Comparison of ENCODE assay signal across 9 cellular contexts in genomic region chr3:128845119-128845518, GRCh38. TPM values are rescaled to one million over a fixed set of nuclear protein-coding genes. Genes with fewer than 3 reads are reported as not detected.
DNase-seq lines count a peak whose midpoint lies in the region; ATAC-seq and TF ChIP-seq lines count a peak whose summit lies in the region.
"Had no signal": no experiment of that assay in that cellular context is flagged by ENCODE, and none has a peak within 500 bp of the region (broad histone marks: within the 10 kb centered on the region; RNA-seq: fewer than 3 reads in every experiment).

No MANE protein-coding gene starts in this region.

- H3K36me3 Mint-ChIP-seq in H9 (ENCODE audit: insufficient read depth in 1 of 3, low read depth in 3 of 3) = peaks cover 0 to 2% (median 0%) of the 10 kb centered on the region in 3 experiments; a peak in 1 of 7 replicates
- no peaks in the 10 kb centered on the region for H3K36me3 Mint-ChIP-seq in activated naive CD4-positive, alpha-beta T cell treated with anti-CD3 and anti-CD28 coated beads, Interleukin-2, amount 50 U/mL, for 72 hours
- no peaks in the 10 kb centered on the region for H3K36me3 Mint-ChIP-seq in naive thymus-derived CD4-positive, alpha-beta T cell

- intact Hi-C loops in naive thymus-derived CD4-positive, alpha-beta T cell (cut with micrococcal nuclease) = loop anchor here in 1 of 2 donors (5.0 kb wide), 2 partner anchors 43 to 58 kb away; no protein-coding TSS in a partner anchor

- H3K4me2 ChIP-seq in H9 (ENCODE audit: insufficient read depth, insufficient read length, low read length) = peak overlapping the region; percentile 49

- H3K4ac ChIP-seq in H9 (ENCODE audit: low read depth, low read length) = no peak overlapping the region

- CTCF ChIA-PET in naive thymus-derived CD4-positive, alpha-beta T cell (lab: Charles Lee) = interaction anchor here (0.7 to 4.3 kb wide), 13 partner anchors 30 to 229 kb away, joined by 3 to 31 read pairs (median 4); partner anchors contain the start of gene RPN1

- peak; percentile 58 for TF ChIP-seq CTCF in H9 (conservative IDR thresholded peaks at IDR 0.05)

- DNase-seq in COLO668 (lab: John Stamatoyannopoulos, UW; ENCODE audit: unreplicated experiment) = peak; percentile 8
- DNase-seq in H9 = peak; percentile 73
- DNase-seq in activated naive CD4-positive, alpha-beta T cell treated with anti-CD3 and anti-CD28 coated beads, Interleukin-2, amount 50 U/mL, for 72 hours (ENCODE audit: low spot score in 2 of 2) = no peak
- DNase-seq in naive thymus-derived CD4-positive, alpha-beta T cell = no peak
- DNase-seq in activated CD4-positive, CD25-positive, alpha-beta regulatory T cell treated with anti-CD3 and anti-CD28 coated beads, Interleukin-2, amount 50 U/mL, for 72 hours = no peak
- no peak for DNase-seq in HuH-7.5 (ENCODE audit: low spot score)

- no peaks in the 10 kb centered on the region for H3K27me3 ChIP-seq in H9 (ENCODE audit: insufficient read depth, low read length)
- H3K27me3 ChIP-seq in naive thymus-derived CD4-positive, alpha-beta T cell (ENCODE audit: control insufficient read depth in 2 of 2, insufficient read depth in 2 of 2, low read length in 2 of 2) = no peaks in the 10 kb centered on the region

- H4K91ac ChIP-seq in H9 (ENCODE audit: insufficient read length, low read depth, low read length) = no peak overlapping the region

- H3K9me3 Mint-ChIP-seq in H9 = peaks cover 11% of the 10 kb centered on the region in 2 experiments
- H3K9me3 Mint-ChIP-seq in activated naive CD4-positive, alpha-beta T cell treated with anti-CD3 and anti-CD28 coated beads, Interleukin-2, amount 50 U/mL, for 72 hours = no peaks in the 10 kb centered on the region
- H3K9me3 Mint-ChIP-seq in naive thymus-derived CD4-positive, alpha-beta T cell = peaks cover 0 to 2% (median 0%) of the 10 kb centered on the region in 11 donors

- no peak for ATAC-seq in activated naive CD4-positive, alpha-beta T cell treated with anti-CD3 and anti-CD28 coated beads, Interleukin-2, amount 50 U/mL, for 72 hours
- ATAC-seq in naive thymus-derived CD4-positive, alpha-beta T cell = no peak
- ATAC-seq in HG03280 (IDR thresholded peaks at IDR 0.05; ENCODE audit: unreplicated experiment) (no peak), GM18909 (IDR thresholded peaks at IDR 0.05; ENCODE audit: poor library complexity, unreplicated experiment) (no peak)

- no peak overlapping the region for H2BK12ac ChIP-seq in H9 (ENCODE audit: insufficient read length, low read depth, low read length)

- no peak overlapping the region for H3K14ac ChIP-seq in H9 (ENCODE audit: insufficient read depth, low read length)

- no peak overlapping the region for H2BK120ac ChIP-seq in H9 (ENCODE audit: low read depth, low read length, poor library complexity, severe bottlenecking)

- peaks cover under 1% of the 10 kb centered on the region for H3K27me3 Mint-ChIP-seq in H9 (ENCODE audit: low read depth)
- peaks cover 0 to 3% (median 0%) of the 10 kb centered on the region in 5 donors for H3K27me3 Mint-ChIP-seq in naive thymus-derived CD4-positive, alpha-beta T cell

- H3K79me2 ChIP-seq in H9 (ENCODE audit: insufficient read depth, low read length) = no peaks in the 10 kb centered on the region

- H3K27ac Mint-ChIP-seq in H9 = peak overlapping the region in 2 of 3 experiments; percentile 37 to 81; a peak in 3 of 7 replicates
- H3K27ac Mint-ChIP-seq in activated naive CD4-positive, alpha-beta T cell treated with anti-CD3 and anti-CD28 coated beads, Interleukin-2, amount 50 U/mL, for 72 hours = peak overlapping the region; percentile 16 to 45
- peak overlapping the region; percentile 36 to 89 (median 75) for H3K27ac Mint-ChIP-seq in naive thymus-derived CD4-positive, alpha-beta T cell

- no peak overlapping the region for H2AK5ac ChIP-seq in H9 (ENCODE audit: insufficient read length, low read length)

- H3K27ac ChIP-seq in H9 (ENCODE audit: insufficient read length, low read depth, low read length) = no peak overlapping the region
- peak overlapping the region; percentile 64 for H3K27ac ChIP-seq in naive thymus-derived CD4-positive, alpha-beta T cell (ENCODE audit: low read depth, low read length)
- H3K27ac ChIP-seq: epithelial cell of prostate had no signal

- H4K8ac ChIP-seq in H9 (replicated peaks; ENCODE audit: insufficient read length, low read depth, low read length) = no peak overlapping the region

- no peaks in the 10 kb centered on the region for H4K20me1 ChIP-seq in H9 (ENCODE audit: control insufficient read depth, insufficient read depth, insufficient read length)

- H2BK5ac ChIP-seq in H9 (ENCODE audit: insufficient read length, low read length) = no peak overlapping the region

- no peak overlapping the region for H3K23ac ChIP-seq in H9 (ENCODE audit: insufficient read length, low read depth, low read length)

- H3K4me3 Mint-ChIP-seq in H9 = peak overlapping the region; percentile 48 to 70
- peak overlapping the region; percentile 41 to 86 (median 78) for H3K4me3 Mint-ChIP-seq in naive thymus-derived CD4-positive, alpha-beta T cell

- H3K4me3 ChIP-seq in naive thymus-derived CD4-positive, alpha-beta T cell (ENCODE audit: low read length) = peak overlapping the region; percentile 65

- peak overlapping the region; percentile 7 for H3K18ac ChIP-seq in H9 (ENCODE audit: insufficient read length, low read depth, low read length)

- H2AFZ ChIP-seq in H9 (ENCODE audit: low read length) = no peak overlapping the region

- H3K9ac ChIP-seq in H9 (ENCODE audit: extremely low read depth, insufficient read length, low read length) = no peak overlapping the region

- no peak overlapping the region for H2BK15ac ChIP-seq in H9 (ENCODE audit: low read depth, low read length)

- H3K23me2 ChIP-seq in H9 (ENCODE audit: insufficient read length, low read depth, low read length, poor library complexity, severe bottlenecking) = peaks cover 6% of the 10 kb centered on the region

- no peaks in the 10 kb centered on the region for H3K36me3 ChIP-seq in naive thymus-derived CD4-positive, alpha-beta T cell (ENCODE audit: control insufficient read depth in 2 of 3, insufficient read depth in 3 of 3, low read length in 3 of 3)

- POLR2A ChIA-PET in naive thymus-derived CD4-positive, alpha-beta T cell (lab: Charles Lee) = interaction anchor here (1.1 to 3.7 kb wide), 7 partner anchors 32 to 227 kb away, joined by 3 to 23 read pairs (median 3); partner anchors contain the start of gene ACAD9

- H3T11ph ChIP-seq in H9 (ENCODE audit: low read length) = no peak overlapping the region

- H3K4me1 Mint-ChIP-seq in H9 = peaks cover 22 to 24% of the 10 kb centered on the region in 2 experiments
- peaks cover 11 to 27% (median 17%) of the 10 kb centered on the region in 7 donors for H3K4me1 Mint-ChIP-seq in naive thymus-derived CD4-positive, alpha-beta T cell

- no peaks in the 10 kb centered on the region for H3K9me3 ChIP-seq in H9 (ENCODE audit: control insufficient read depth, low read depth, low read length)
- H3K9me3 ChIP-seq in naive thymus-derived CD4-positive, alpha-beta T cell (ENCODE audit: control insufficient read depth in 2 of 3, low read length in 3 of 3) = no peaks in the 10 kb centered on the region

- no peak overlapping the region for H3K56ac ChIP-seq in H9 (ENCODE audit: insufficient read length, low read depth, low read length)

- H2BK20ac ChIP-seq in H9 (ENCODE audit: low read depth, low read length, poor library complexity, severe bottlenecking) = no peak overlapping the region

- WGBS in H9 (ENCODE audit: extremely low coverage, insufficient read length, low lambda C conversion rate) = no CpG with 5 or more reads among the region's 8 CpGs

- H3K79me1 ChIP-seq in H9 (ENCODE audit: insufficient read depth, low read depth, low read length, poor library complexity, severe bottlenecking) = no peaks in the 10 kb centered on the region

- H3K4me1 ChIP-seq in H9 (ENCODE audit: insufficient read depth, low read length) = no peaks in the 10 kb centered on the region
- H3K4me1 ChIP-seq in naive thymus-derived CD4-positive, alpha-beta T cell (ENCODE audit: control insufficient read depth in 2 of 2, insufficient read depth in 2 of 2, low read length in 2 of 2) = peaks cover 0 to 14% of the 10 kb centered on the region in 2 donors

- no peak overlapping the region for H4K5ac ChIP-seq in H9 (ENCODE audit: insufficient read length, low read depth, low read length)

RNA-seq across cellular contexts. Expression of gene ACAD9, which starts 34.3 kb away (rescaled TPM):
- total RNA-seq in H9 (2021) = 37.6 and 43.1 TPM in 2 replicates
- total RNA-seq in activated naive CD4-positive, alpha-beta T cell treated with anti-CD3 and anti-CD28 coated beads, Interleukin-2, amount 50 U/mL, for 72 hours = 10 to 100 TPM; 49.7 to 74.2 TPM
- total RNA-seq in naive thymus-derived CD4-positive, alpha-beta T cell = 10 to 100 TPM; 40.3 to 74.0 (median 63.0) TPM
- polyA plus RNA-seq in naive thymus-derived CD4-positive, alpha-beta T cell = 10 to 100 TPM; 17.1 to 25.1 TPM

Comparison
In these comparisons a context has a peak if more than half of its experiments do, and no peak if none do; other contexts are left out.
1. DNase-seq: peak in COLO668 (single experiment) and H9 (single experiment); none in activated naive CD4-positive, alpha-beta T cell treated with anti-CD3 and anti-CD28 coated beads, Interleukin-2, amount 50 U/mL, for 72 hours (0 of 2), naive thymus-derived CD4-positive, alpha-beta T cell (0 of 9), activated CD4-positive, CD25-positive, alpha-beta regulatory T cell treated with anti-CD3 and anti-CD28 coated beads, Interleukin-2, amount 50 U/mL, for 72 hours (single experiment) and HuH-7.5 (single experiment).
2. Peak in every context shown above with its lines, with median percentiles within 50 percentile points of each other: H3K27ac Mint-ChIP-seq.